1 cellular context compared by ENCODE assay signal in genomic region chr2:130355181-130355577, GRCh38.
TF ChIP-seq lines count a peak whose summit lies in the region.

No MANE protein-coding gene starts in this region.

TF ChIP-seq in HepG2, 621 proteins besides CTCF, POLR2A, EP300 and RAD21 (continued from another document and continues in another):
- TF ChIP-seq ZNF142 (CRISPR knock-in tag; IDR thresholded peaks at IDR 0.05) (no peak), ZNF256 (CRISPR knock-in tag; conservative IDR thresholded peaks at IDR 0.05) (0 out of 2 replicates have a peak, but pooled peaks have one; percentile 16), THAP11 (CRISPR knock-in tag; IDR thresholded peaks at IDR 0.05) (no peak), ZNF891 (CRISPR knock-in tag; IDR thresholded peaks at IDR 0.05) (peak; percentile 60; the same call in 1 of the 2 replicates), ZBTB37 (CRISPR knock-in tag; IDR thresholded peaks at IDR 0.05) (no peak), NR1H2 (CRISPR knock-in tag; IDR thresholded peaks at IDR 0.05; ENCODE audit: borderline replicate concordance, low read depth) (no peak), NFKB2 (CRISPR knock-in tag; IDR thresholded peaks at IDR 0.05; ENCODE audit: borderline replicate concordance) (peak; percentile 3; the same call in 1 of the 2 replicates), ZBTB1 (CRISPR knock-in tag; IDR thresholded peaks at IDR 0.05; ENCODE audit: borderline replicate concordance) (no peak), ZFP62 (CRISPR knock-in tag; IDR thresholded peaks at IDR 0.05) (no peak), DNMT3B (CRISPR knock-in tag; conservative IDR thresholded peaks at IDR 0.05) (no peak), MLXIP (CRISPR knock-in tag; IDR thresholded peaks at IDR 0.05; ENCODE audit: borderline replicate concordance) (peak; percentile 25; the same call in 1 of the 2 replicates), ZNF407 (CRISPR knock-in tag; IDR thresholded peaks at IDR 0.05; ENCODE audit: not compliant biosample characterization) (no peak), MEIS1 (CRISPR knock-in tag; IDR thresholded peaks at IDR 0.05; ENCODE audit: borderline replicate concordance) (no peak; the same call in 1 of the 2 replicates), ARNT2 (CRISPR knock-in tag; IDR thresholded peaks at IDR 0.05; ENCODE audit: low read depth) (no peak), ZNF790 (CRISPR knock-in tag; IDR thresholded peaks at IDR 0.05; ENCODE audit: borderline replicate concordance) (no peak), ZBTB43 (CRISPR knock-in tag; conservative IDR thresholded peaks at IDR 0.05) (no peak; the same call in 1 of the 2 replicates), SATB2 (CRISPR knock-in tag; IDR thresholded peaks at IDR 0.05) (no peak), ATAD3A (CRISPR knock-in tag; IDR thresholded peaks at IDR 0.05) (no peak), GTF2F1 (IDR thresholded peaks at IDR 0.05; ENCODE audit: low read length) (no peak), CENPT (CRISPR knock-in tag; IDR thresholded peaks at IDR 0.05; ENCODE audit: low read depth) (no peak), CEBPG (CRISPR knock-in tag; IDR thresholded peaks at IDR 0.05) (no peak), ZNF446 (CRISPR knock-in tag; IDR thresholded peaks at IDR 0.05) (no peak), ZNF567 (CRISPR knock-in tag; IDR thresholded peaks at IDR 0.05; ENCODE audit: borderline replicate concordance) (no peak), MXD1 (CRISPR knock-in tag; IDR thresholded peaks at IDR 0.05) (no peak)
